15 cellular contexts compared by ENCODE assay signal in genomic region chr10:71622656-71623055, GRCh38.
DNase-seq lines count a peak whose midpoint lies in the region; ATAC-seq and TF ChIP-seq lines count a peak whose summit lies in the region.
"Had no signal": no experiment of that assay in that cellular context is flagged by ENCODE, and none has a peak within 500 bp of the region (broad histone marks: within the 10 kb centered on the region; RNA-seq: fewer than 3 reads in every experiment).

No MANE protein-coding gene starts in this region.

- H3K18ac ChIP-seq in trophoblast cell (ENCODE audit: low read length), result no peak overlapping the region

- H3K4me1 Mint-ChIP-seq in endothelial cell (ENCODE audit: unreplicated experiment), result peaks cover 29% of the 10 kb centered on the region
- H3K4me1 Mint-ChIP-seq: natural killer cell had no signal

- no TSS peak for BruUV-seq in Panc1 (replicated peaks; lab: Mats Ljungman, UMichigan)

- H3K36me3 ChIP-seq in ES-I3 (ENCODE audit: insufficient read depth, low read length) (no peaks in the 10 kb centered on the region), Panc1 (ENCODE audit: control insufficient read depth, insufficient read depth, low read length) (no peaks in the 10 kb centered on the region), trophoblast cell (ENCODE audit: control insufficient read depth in 1 of 2, insufficient read depth in 2 of 2, low read length in 2 of 2) (no peaks in the 10 kb centered on the region)

- H3K4me3 ChIP-seq in Panc1 (ENCODE audit: low read depth in 2 of 2, low read length in 2 of 2), result no peak overlapping the region
- H3K4me3 ChIP-seq in trophoblast cell (ENCODE audit: low read depth, low read length), result no peak overlapping the region

- H4K91ac ChIP-seq in trophoblast cell (ENCODE audit: low read depth, low read length), result peak overlapping the region; percentile 44

- H3K79me2 ChIP-seq in trophoblast cell (ENCODE audit: control insufficient read depth, insufficient read depth, low read length, poor library complexity), result no peaks in the 10 kb centered on the region

- H3K9ac ChIP-seq in ES-I3 (ENCODE audit: low read depth, low read length) (peak overlapping the region; percentile 5; the same call in 1 of the 2 replicates), trophoblast cell (ENCODE audit: low read length) (no peak overlapping the region)

- intact Hi-C loops in Panc1 (cut with micrococcal nuclease; ENCODE audit: unreplicated experiment), result no loop called here

- no peaks in the 10 kb centered on the region for H3K27me3 ChIP-seq in Panc1 (ENCODE audit: control insufficient read depth, insufficient read depth, low read length)
- H3K27me3 ChIP-seq in trophoblast cell (ENCODE audit: insufficient read depth, low read length), result no peaks in the 10 kb centered on the region

- DNase-seq in Panc1 (ENCODE audit: low read depth, low spot score) (no peak), endothelial cell (ENCODE audit: low spot score) (no peak), trophoblast cell (no peak), NCI-H524 treated with DMSO at 0.1 percent for 48 hours (lab: John Stamatoyannopoulos, UW) (no peak), NCI-H2029 (lab: John Stamatoyannopoulos, UW) (no peak)
- DNase-seq: activated CD4-positive, alpha-beta T cell treated with anti-CD3 and anti-CD28 coated beads for 4 hours; activated naive CD8-positive, alpha-beta T cell treated with anti-CD3 and anti-CD28 coated beads for 36 hours; natural killer cell; NCI-H774; stimulated activated CD4-positive, alpha-beta T cell treated with anti-CD3 and anti-CD28 coated beads, Interleukin-1b, Interleukin-23, amount 100 ng/mL, for 48 hours had no signal

- peaks cover 3% of the 10 kb centered on the region for H3K27me3 Mint-ChIP-seq in endothelial cell (ENCODE audit: unreplicated experiment)
- H3K27me3 Mint-ChIP-seq: activated naive CD8-positive, alpha-beta T cell treated with anti-CD3 and anti-CD28 coated beads for 36 hours had no signal

- peak overlapping the region; percentile 13 for H2BK5ac ChIP-seq in trophoblast cell (ENCODE audit: low read depth, low read length, poor library complexity)

- no CpG with 5 or more reads among the region's 6 CpGs for WGBS in trophoblast cell (ENCODE audit: extremely low coverage, insufficient coverage, insufficient read length)

- TF ChIP-seq CTCF in Panc1 (IDR thresholded peaks at IDR 0.05), result no peak
- no peak for TF ChIP-seq CTCF in endothelial cell (IDR thresholded peaks at IDR 0.05; ENCODE audit: unreplicated experiment)

- H3K27ac ChIP-seq in Panc1 (ENCODE audit: low read length), result peak overlapping the region; percentile 35; the same call in 1 of the 2 replicates
- H3K27ac ChIP-seq in trophoblast cell (ENCODE audit: low read depth, low read length), result peak overlapping the region; percentile 58
- H3K27ac ChIP-seq: epithelial cell of prostate had no signal

- no peak overlapping the region for H4K8ac ChIP-seq in trophoblast cell (ENCODE audit: low read depth, low read length)

- no peak overlapping the region for H2AFZ ChIP-seq in trophoblast cell (ENCODE audit: insufficient read depth, low read length, poor library complexity)

- H2AK5ac ChIP-seq in trophoblast cell (ENCODE audit: low read length), result no peak overlapping the region

- peaks cover 13% of the 10 kb centered on the region for H3K79me1 ChIP-seq in trophoblast cell (ENCODE audit: low read length)

- POLR2A ChIA-PET in Panc1 (lab: Charles Lee), result no interaction called here

- peak overlapping the region; percentile 68 for H3K27ac Mint-ChIP-seq in endothelial cell (ENCODE audit: unreplicated experiment)
- H3K27ac Mint-ChIP-seq: activated naive CD8-positive, alpha-beta T cell treated with anti-CD3 and anti-CD28 coated beads for 36 hours; natural killer cell; T-helper 2 cell treated with Interferon-gamma antibody and Interleukin-4, amounts not matched to agents 5 μg/mL and 100 μg/mL, for 36 hours had no signal

- H3K23ac ChIP-seq in trophoblast cell (ENCODE audit: low read length), result no peak overlapping the region

- no peak overlapping the region for H3K4me3 Mint-ChIP-seq in endothelial cell (ENCODE audit: unreplicated experiment)
- H3K4me3 Mint-ChIP-seq: activated naive CD8-positive, alpha-beta T cell treated with anti-CD3 and anti-CD28 coated beads for 36 hours; natural killer cell; T-helper 2 cell treated with Interferon-gamma antibody and Interleukin-4, amounts not matched to agents 5 μg/mL and 100 μg/mL, for 36 hours had no signal

- CTCF ChIA-PET in Panc1 (lab: Charles Lee), result interaction anchor here (0.9 to 1.3 kb wide), 2 partner anchors 10 to 309 kb away, joined by 4 read pairs; no protein-coding TSS in a partner anchor

- no peak overlapping the region for H3K4ac ChIP-seq in trophoblast cell (ENCODE audit: low read depth, low read length)

- H3K9me3 ChIP-seq in ES-I3 (ENCODE audit: control insufficient read depth, insufficient read depth, low read length), result no peaks in the 10 kb centered on the region
- H3K9me3 ChIP-seq in Panc1 (ENCODE audit: control insufficient read depth, insufficient read depth, low read depth, low read length), result no peaks in the 10 kb centered on the region
- no peaks in the 10 kb centered on the region for H3K9me3 ChIP-seq in trophoblast cell (ENCODE audit: insufficient read depth, low read depth, low read length)

- peak overlapping the region; percentile 40 for H3K4me2 ChIP-seq in trophoblast cell (ENCODE audit: low read length)

- in situ Hi-C loops in Panc1 (cut with HindIII; ENCODE audit: low pct_unique_long_range_greater_than_20kb, low sequenced_read_pairs), result no loop called here

- H3K36me3 Mint-ChIP-seq in endothelial cell (ENCODE audit: low read depth, unreplicated experiment), result no peaks in the 10 kb centered on the region
- H3K36me3 Mint-ChIP-seq: activated naive CD8-positive, alpha-beta T cell treated with anti-CD3 and anti-CD28 coated beads for 36 hours; natural killer cell had no signal

- H4K12ac ChIP-seq in trophoblast cell (ENCODE audit: low read depth, low read length), result no peak overlapping the region

- H2BK120ac ChIP-seq in trophoblast cell (ENCODE audit: insufficient read depth, low read length, poor library complexity), result peak overlapping the region; percentile 9

- peak overlapping the region; percentile 30 for H2BK12ac ChIP-seq in trophoblast cell (ENCODE audit: low read length)

- H3K9me3 Mint-ChIP-seq in endothelial cell (ENCODE audit: unreplicated experiment), result no peaks in the 10 kb centered on the region
- H3K9me3 Mint-ChIP-seq: activated naive CD8-positive, alpha-beta T cell treated with anti-CD3 and anti-CD28 coated beads for 36 hours; natural killer cell; T-helper 2 cell treated with Interferon-gamma antibody and Interleukin-4, amounts not matched to agents 5 μg/mL and 100 μg/mL, for 36 hours had no signal

- ATAC-seq in Panc1 (no peak), HG02610 (IDR thresholded peaks at IDR 0.05; ENCODE audit: unreplicated experiment) (no peak), HG03108 (IDR thresholded peaks at IDR 0.05; ENCODE audit: unreplicated experiment) (no peak)
- ATAC-seq: natural killer cell had no signal

- H3K4me1 ChIP-seq in ES-I3 (ENCODE audit: insufficient read depth, low read length) (peaks cover 33% of the 10 kb centered on the region), Panc1 (ENCODE audit: control insufficient read depth, insufficient read depth, low read length) (peaks cover 23% of the 10 kb centered on the region), trophoblast cell (ENCODE audit: control insufficient read depth in 1 of 2, insufficient read depth in 2 of 2, low read length in 2 of 2) (peaks cover 22 to 23% of the 10 kb centered on the region in 2 experiments)

- H3K14ac ChIP-seq in trophoblast cell (ENCODE audit: low read length), result peak overlapping the region; percentile 8
